Comparison of ENCODE assay signal across 1 cellular context in the genomic region with DNA sequence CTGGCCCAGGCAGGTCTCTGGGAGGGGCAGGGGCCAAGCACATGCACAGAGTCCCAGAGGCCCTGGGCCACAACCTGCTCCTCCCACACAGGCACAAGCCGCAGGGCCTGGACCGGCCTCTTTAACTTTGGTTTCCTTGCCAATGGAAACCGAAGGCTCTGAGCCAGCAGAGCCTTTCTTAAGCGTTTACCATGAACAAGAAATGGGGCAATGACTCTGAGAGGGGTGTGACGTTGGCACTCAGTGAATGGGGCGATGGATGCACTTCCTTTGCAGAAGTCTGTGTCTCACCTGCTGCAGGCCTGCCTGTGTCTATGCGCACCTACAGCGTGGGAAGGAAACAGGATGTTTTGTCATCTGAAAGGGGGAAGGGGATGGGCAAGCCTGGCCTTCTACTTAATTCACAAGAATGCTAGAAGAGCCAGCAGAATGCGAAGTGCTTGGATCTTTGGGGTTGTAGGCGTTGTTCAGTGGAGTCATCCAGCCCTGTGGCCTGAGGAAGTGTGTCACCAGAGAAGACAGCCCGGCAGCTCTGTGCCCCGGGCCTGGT.
TF ChIP-seq lines count a peak whose summit lies in the region.

No MANE protein-coding gene starts in this region.

TF ChIP-seq in SK-N-SH, 30 proteins besides CTCF, POLR2A, EP300 and RAD21 (continued from another document):
- TF ChIP-seq, protein P1, sequence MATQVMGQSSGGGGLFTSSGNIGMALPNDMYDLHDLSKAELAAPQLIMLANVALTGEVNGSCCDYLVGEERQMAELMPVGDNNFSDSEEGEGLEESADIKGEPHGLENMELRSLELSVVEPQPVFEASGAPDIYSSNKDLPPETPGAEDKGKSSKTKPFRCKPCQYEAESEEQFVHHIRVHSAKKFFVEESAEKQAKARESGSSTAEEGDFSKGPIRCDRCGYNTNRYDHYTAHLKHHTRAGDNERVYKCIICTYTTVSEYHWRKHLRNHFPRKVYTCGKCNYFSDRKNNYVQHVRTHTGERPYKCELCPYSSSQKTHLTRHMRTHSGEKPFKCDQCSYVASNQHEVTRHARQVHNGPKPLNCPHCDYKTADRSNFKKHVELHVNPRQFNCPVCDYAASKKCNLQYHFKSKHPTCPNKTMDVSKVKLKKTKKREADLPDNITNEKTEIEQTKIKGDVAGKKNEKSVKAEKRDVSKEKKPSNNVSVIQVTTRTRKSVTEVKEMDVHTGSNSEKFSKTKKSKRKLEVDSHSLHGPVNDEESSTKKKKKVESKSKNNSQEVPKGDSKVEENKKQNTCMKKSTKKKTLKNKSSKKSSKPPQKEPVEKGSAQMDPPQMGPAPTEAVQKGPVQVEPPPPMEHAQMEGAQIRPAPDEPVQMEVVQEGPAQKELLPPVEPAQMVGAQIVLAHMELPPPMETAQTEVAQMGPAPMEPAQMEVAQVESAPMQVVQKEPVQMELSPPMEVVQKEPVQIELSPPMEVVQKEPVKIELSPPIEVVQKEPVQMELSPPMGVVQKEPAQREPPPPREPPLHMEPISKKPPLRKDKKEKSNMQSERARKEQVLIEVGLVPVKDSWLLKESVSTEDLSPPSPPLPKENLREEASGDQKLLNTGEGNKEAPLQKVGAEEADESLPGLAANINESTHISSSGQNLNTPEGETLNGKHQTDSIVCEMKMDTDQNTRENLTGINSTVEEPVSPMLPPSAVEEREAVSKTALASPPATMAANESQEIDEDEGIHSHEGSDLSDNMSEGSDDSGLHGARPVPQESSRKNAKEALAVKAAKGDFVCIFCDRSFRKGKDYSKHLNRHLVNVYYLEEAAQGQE (IDR thresholded peaks at IDR 0.05; ENCODE audit: low read depth, low read length) = no peak
- TF ChIP-seq RXRA (IDR thresholded peaks at IDR 0.05; ENCODE audit: borderline replicate concordance, low read depth) = no peak
- TF ChIP-seq JUND (IDR thresholded peaks at IDR 0.05) = no peak
- no peak for TF ChIP-seq NFIC (IDR thresholded peaks at IDR 0.05; ENCODE audit: borderline replicate concordance)
- TF ChIP-seq FOSL2 (IDR thresholded peaks at IDR 0.05; ENCODE audit: borderline replicate concordance, low read depth) = no peak
- TF ChIP-seq NRF1 (IDR thresholded peaks at IDR 0.05; ENCODE audit: low read depth, low read length) = no peak
- TF ChIP-seq GATA2 (CRISPR knock-in tag; IDR thresholded peaks at IDR 0.05) = no peak
- TF ChIP-seq, protein P2, sequence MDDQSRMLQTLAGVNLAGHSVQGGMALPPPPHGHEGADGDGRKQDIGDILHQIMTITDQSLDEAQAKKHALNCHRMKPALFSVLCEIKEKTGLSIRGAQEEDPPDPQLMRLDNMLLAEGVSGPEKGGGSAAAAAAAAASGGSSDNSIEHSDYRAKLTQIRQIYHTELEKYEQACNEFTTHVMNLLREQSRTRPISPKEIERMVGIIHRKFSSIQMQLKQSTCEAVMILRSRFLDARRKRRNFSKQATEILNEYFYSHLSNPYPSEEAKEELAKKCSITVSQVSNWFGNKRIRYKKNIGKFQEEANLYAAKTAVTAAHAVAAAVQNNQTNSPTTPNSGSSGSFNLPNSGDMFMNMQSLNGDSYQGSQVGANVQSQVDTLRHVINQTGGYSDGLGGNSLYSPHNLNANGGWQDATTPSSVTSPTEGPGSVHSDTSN (IDR thresholded peaks at IDR 0.05) = no peak
- no peak for TF ChIP-seq TEAD4 (IDR thresholded peaks at IDR 0.05; ENCODE audit: borderline replicate concordance, insufficient read depth)
- no peak for TF ChIP-seq SIN3A (IDR thresholded peaks at IDR 0.05; ENCODE audit: borderline replicate concordance, low read depth, low read length)
- TF ChIP-seq RFX5 (IDR thresholded peaks at IDR 0.05; ENCODE audit: low read length) = no peak
- TF ChIP-seq MEF2A (IDR thresholded peaks at IDR 0.05; ENCODE audit: borderline replicate concordance, low read depth) = no peak
- TF ChIP-seq TAF1 (IDR thresholded peaks at IDR 0.05; ENCODE audit: borderline replicate concordance, low read depth, low read length) = no peak
- no peak for TF ChIP-seq SMC3 (IDR thresholded peaks at IDR 0.05; ENCODE audit: low read depth, low read length)
